Comparison of ENCODE assay signal across 9 cellular contexts in the genomic region with DNA sequence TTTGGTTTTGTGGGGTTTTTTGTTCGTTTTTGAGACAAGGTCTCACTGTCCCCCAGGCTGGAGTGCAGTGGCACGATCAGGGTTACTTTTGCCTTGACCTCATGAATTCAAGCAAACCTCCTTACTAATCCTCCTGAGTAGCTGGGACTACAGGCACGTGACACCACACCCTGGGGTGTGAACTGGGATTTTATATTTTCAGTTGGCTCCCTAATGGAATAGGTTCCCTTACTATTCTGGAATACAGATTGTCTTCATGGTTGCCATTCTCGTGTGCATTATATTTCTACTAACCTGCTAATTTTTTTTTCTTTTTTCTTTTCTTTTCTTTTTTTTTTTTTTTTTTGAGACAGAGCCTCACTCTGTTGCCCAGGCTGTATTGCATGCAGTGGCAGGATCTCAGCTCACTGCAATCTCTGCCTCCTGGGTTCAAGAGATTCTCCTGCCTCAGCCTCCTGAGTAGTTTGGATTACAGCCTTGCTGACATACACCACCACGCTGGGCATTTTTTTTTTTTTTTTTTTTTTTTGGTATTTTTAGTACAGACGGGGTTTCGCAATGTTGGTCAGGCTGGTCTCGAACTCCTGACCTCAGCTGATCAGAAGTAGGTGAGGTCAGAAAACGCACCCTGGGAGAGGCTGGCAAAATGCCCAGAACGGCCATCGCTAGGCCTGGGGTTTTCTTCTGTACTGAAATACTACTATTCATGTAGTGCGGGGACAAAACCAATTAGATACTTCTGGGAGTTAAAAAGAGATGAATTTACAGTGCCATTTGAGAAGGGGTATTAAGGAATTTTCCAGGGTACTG. TPM values are rescaled to one million over a fixed set of nuclear protein-coding genes. Genes with fewer than 3 reads are reported as not detected.
DNase-seq lines count a peak whose midpoint lies in the region; ATAC-seq and TF ChIP-seq lines count a peak whose summit lies in the region.
"Not testable (repeated sequence)": the region's sequence is repeated elsewhere in the genome, so short reads cannot be mapped to it uniquely, and the experiment has no call there.
"Had no signal": no experiment of that assay in that cellular context is flagged by ENCODE, and none has a peak within 500 bp of the region (broad histone marks: within the 10 kb centered on the region; RNA-seq: fewer than 3 reads in every experiment).

No MANE protein-coding gene starts in this region.

- H3K9ac ChIP-seq in SK-N-SH; endodermal cell (ENCODE audit: extremely low read depth, low read length, poor library complexity, severe bottlenecking): not testable (repeated sequence)
- H3K9ac ChIP-seq in mesenchymal stem cell (ENCODE audit: low read length), result peak overlapping the region; percentile 94

- not testable (repeated sequence) for H3K79me2 ChIP-seq in SK-N-SH (ENCODE audit: insufficient read depth)

- not testable (repeated sequence) for H3K9me3 Mint-ChIP-seq in activated naive CD4-positive, alpha-beta T cell treated with anti-CD3 and anti-CD28 coated beads for 36 hours; endodermal cell; stimulated activated effector memory CD8-positive, alpha-beta T cell treated with anti-CD3 and anti-CD28 coated beads, Interleukin-12 subunit alpha, Interleukin-12 subunit beta, amount 100 ng/mL, for 72 hours

- 51% methylated on average over 12 of the region's 12 CpGs for WGBS in SK-N-SH (ENCODE audit: low lambda C conversion rate)
- WGBS in endodermal cell (ENCODE audit: insufficient coverage in 1 of 2, insufficient read length in 1 of 2), 2 experiments, result 60 to 88% methylated on average over 1 to 12 of the region's 12 CpGs
- 76% methylated on average over 9 of the region's 12 CpGs for WGBS in mesenchymal stem cell

- not testable (repeated sequence) for H2AFZ ChIP-seq in SK-N-SH (ENCODE audit: low read depth); mesenchymal stem cell (ENCODE audit: low read depth, low read length)

- POLR2A ChIA-PET in HEK293T (lab: Yijun Ruan, JAX); SK-N-SH (lab: Yijun Ruan, JAX): not testable (repeated sequence)

- not testable (repeated sequence) for ATAC-seq in stimulated activated effector memory CD8-positive, alpha-beta T cell treated with anti-CD3 and anti-CD28 coated beads, Interleukin-12 subunit alpha, Interleukin-12 subunit beta, amount 100 ng/mL, for 72 hours

- H3K4me3 Mint-ChIP-seq in activated naive CD4-positive, alpha-beta T cell treated with anti-CD3 and anti-CD28 coated beads for 36 hours, result peak overlapping the region; percentile 87
- peak overlapping the region; percentile 64 for H3K4me3 Mint-ChIP-seq in endodermal cell
- peak overlapping the region; percentile 95 for H3K4me3 Mint-ChIP-seq in stimulated activated effector memory CD8-positive, alpha-beta T cell treated with anti-CD3 and anti-CD28 coated beads, Interleukin-12 subunit alpha, Interleukin-12 subunit beta, amount 100 ng/mL, for 72 hours

- H3K23ac ChIP-seq in mesenchymal stem cell (ENCODE audit: low read length in 2 of 2), result not testable (repeated sequence)

- DNase-seq in BE2C (peak; percentile 40), NCI-H2227 (lab: John Stamatoyannopoulos, UW; ENCODE audit: unreplicated experiment) (peak; percentile 73), endodermal cell (peak; percentile 42), mesenchymal stem cell (peak; percentile 52)
- not testable (repeated sequence) for DNase-seq in HEK293T (ENCODE audit: extremely low spot score); SK-N-SH; stimulated activated effector memory CD8-positive, alpha-beta T cell treated with anti-CD3 and anti-CD28 coated beads, Interleukin-12 subunit alpha, Interleukin-12 subunit beta, amount 100 ng/mL, for 72 hours (ENCODE audit: low spot score in 2 of 2)
- peak; percentile 58 for DNase-seq in activated naive CD4-positive, alpha-beta T cell treated with anti-CD3 and anti-CD28 coated beads for 36 hours

- not testable (repeated sequence) for H3K27me3 ChIP-seq in BE2C; SK-N-SH (ENCODE audit: insufficient read depth); endodermal cell (ENCODE audit: control insufficient read depth, insufficient read depth, low read length, poor library complexity, severe bottlenecking); mesenchymal stem cell (ENCODE audit: control insufficient read depth in 1 of 2, insufficient read depth in 1 of 2, low read length in 2 of 2)

- TF ChIP-seq CTCF in BE2C (IDR thresholded peaks at IDR 0.05; ENCODE audit: low read depth, low read length); SK-N-SH (IDR thresholded peaks at IDR 0.05); endodermal cell (conservative IDR thresholded peaks at IDR 0.05): not testable (repeated sequence)

- not testable (repeated sequence) for H3K9me2 ChIP-seq in SK-N-SH

- not testable (repeated sequence) for H3K14ac ChIP-seq in mesenchymal stem cell (ENCODE audit: low read length in 2 of 2)

- H3K4me2 ChIP-seq in SK-N-SH, result peak overlapping the region; percentile 83; the same call in 1 of the 2 replicates
- H3K4me2 ChIP-seq in mesenchymal stem cell (ENCODE audit: low read length, poor library complexity, severe bottlenecking), result not testable (repeated sequence)

- H3K36me3 Mint-ChIP-seq in activated naive CD4-positive, alpha-beta T cell treated with anti-CD3 and anti-CD28 coated beads for 36 hours (ENCODE audit: low read depth); endodermal cell (ENCODE audit: low read depth): not testable (repeated sequence)
- H3K36me3 Mint-ChIP-seq in stimulated activated effector memory CD8-positive, alpha-beta T cell treated with anti-CD3 and anti-CD28 coated beads, Interleukin-12 subunit alpha, Interleukin-12 subunit beta, amount 100 ng/mL, for 72 hours, result peaks cover 32% of the 10 kb centered on the region

- H4K8ac ChIP-seq in mesenchymal stem cell (ENCODE audit: low read length), result not testable (repeated sequence)

- not testable (repeated sequence) for H3K18ac ChIP-seq in mesenchymal stem cell (ENCODE audit: low read depth in 1 of 2, low read length in 2 of 2)

- not testable (repeated sequence) for H3K27me3 Mint-ChIP-seq in activated naive CD4-positive, alpha-beta T cell treated with anti-CD3 and anti-CD28 coated beads for 36 hours (ENCODE audit: low read depth); endodermal cell (ENCODE audit: insufficient read depth)

- not testable (repeated sequence) for H4K20me1 ChIP-seq in SK-N-SH (ENCODE audit: insufficient read depth)

- CTCF ChIA-PET in HEK293T (lab: Yijun Ruan, JAX); SK-N-SH (lab: Yijun Ruan, JAX); activated naive CD4-positive, alpha-beta T cell treated with anti-CD3 and anti-CD28 coated beads for 36 hours (lab: Charles Lee): not testable (repeated sequence)

- H2BK5ac ChIP-seq in mesenchymal stem cell (ENCODE audit: low read depth, low read length, poor library complexity, severe bottlenecking), result not testable (repeated sequence)

- TF ChIP-seq EP300 in SK-N-SH (IDR thresholded peaks at IDR 0.05; ENCODE audit: borderline replicate concordance in 1 of 2, low read depth in 1 of 2, low read length in 1 of 2), result not testable (repeated sequence)

- not testable (repeated sequence) for H3F3A ChIP-seq in SK-N-SH (replicated peaks; ENCODE audit: insufficient read depth)

- peak overlapping the region; percentile 90 to 95; a peak in 2 of 4 replicates for H3K27ac ChIP-seq in SK-N-SH (ENCODE audit: low read depth in 2 of 2, low read length in 1 of 2)
- H3K27ac ChIP-seq in endodermal cell (ENCODE audit: low read depth, low read length); mesenchymal stem cell (ENCODE audit: low read length, poor library complexity, severe bottlenecking): not testable (repeated sequence)

- not testable (repeated sequence) for TF ChIP-seq RAD21 in SK-N-SH (IDR thresholded peaks at IDR 0.05; ENCODE audit: low read length)

- intact Hi-C loops in activated naive CD4-positive, alpha-beta T cell treated with anti-CD3 and anti-CD28 coated beads for 36 hours (cut with micrococcal nuclease), result not testable (repeated sequence)

- not testable (repeated sequence) for H2BK15ac ChIP-seq in mesenchymal stem cell (ENCODE audit: low read depth, poor library complexity, severe bottlenecking)

- H3K27ac Mint-ChIP-seq in activated naive CD4-positive, alpha-beta T cell treated with anti-CD3 and anti-CD28 coated beads for 36 hours, result peak overlapping the region; percentile 99
- not testable (repeated sequence) for H3K27ac Mint-ChIP-seq in endodermal cell
- H3K27ac Mint-ChIP-seq in stimulated activated effector memory CD8-positive, alpha-beta T cell treated with anti-CD3 and anti-CD28 coated beads, Interleukin-12 subunit alpha, Interleukin-12 subunit beta, amount 100 ng/mL, for 72 hours, result peak overlapping the region; percentile 99

- not testable (repeated sequence) for H3K9me3 ChIP-seq in BE2C; SK-N-SH; endodermal cell (ENCODE audit: control insufficient read depth, low read length); mesenchymal stem cell (ENCODE audit: control insufficient read depth, low read length)

- H2AK5ac ChIP-seq in mesenchymal stem cell (ENCODE audit: low read length, severe bottlenecking), result not testable (repeated sequence)

- peak overlapping the region; percentile 61 for H3K4me3 ChIP-seq in BE2C (ENCODE audit: low read depth, low read length)
- H3K4me3 ChIP-seq in SK-N-SH (ENCODE audit: low read depth in 2 of 2, low read length in 1 of 2); mesenchymal stem cell (ENCODE audit: insufficient read depth in 1 of 2, low read depth in 1 of 2, low read length in 2 of 2): not testable (repeated sequence)
- H3K4me3 ChIP-seq in endodermal cell (ENCODE audit: low read length), result peak overlapping the region; percentile 71

- not testable (repeated sequence) for H3K79me1 ChIP-seq in mesenchymal stem cell (replicated peaks; ENCODE audit: low read length, poor library complexity, severe bottlenecking)

- H2BK12ac ChIP-seq in mesenchymal stem cell (ENCODE audit: low read length in 2 of 2), result not testable (repeated sequence)

- not testable (repeated sequence) for H3K4ac ChIP-seq in mesenchymal stem cell (ENCODE audit: low read depth in 1 of 2, low read length in 2 of 2)

- not testable (repeated sequence) for H2BK120ac ChIP-seq in mesenchymal stem cell (ENCODE audit: low read depth, low read length)

- H3K36me3 ChIP-seq in BE2C; SK-N-SH (replicated peaks in 1 of 2; ENCODE audit: control insufficient read depth in 1 of 2, insufficient read depth in 2 of 2, low read length in 1 of 2); endodermal cell (ENCODE audit: control insufficient read depth, insufficient read depth, low read length); mesenchymal stem cell (ENCODE audit: control insufficient read depth in 1 of 2, insufficient read depth in 2 of 2, low read depth in 1 of 2, low read length in 2 of 2): not testable (repeated sequence)

- peaks cover 30% of the 10 kb centered on the region for H3K4me1 Mint-ChIP-seq in activated naive CD4-positive, alpha-beta T cell treated with anti-CD3 and anti-CD28 coated beads for 36 hours (ENCODE audit: low read depth)
- peaks cover 18% of the 10 kb centered on the region for H3K4me1 Mint-ChIP-seq in endodermal cell
- peaks cover 30% of the 10 kb centered on the region for H3K4me1 Mint-ChIP-seq in stimulated activated effector memory CD8-positive, alpha-beta T cell treated with anti-CD3 and anti-CD28 coated beads, Interleukin-12 subunit alpha, Interleukin-12 subunit beta, amount 100 ng/mL, for 72 hours

- H3K4me1 ChIP-seq in BE2C; endodermal cell (ENCODE audit: control insufficient read depth, insufficient read depth, low read length); mesenchymal stem cell (ENCODE audit: control insufficient read depth, insufficient read depth, low read depth, low read length): not testable (repeated sequence)
- peaks cover 0 to 14% of the 10 kb centered on the region in 2 experiments; a peak in 1 of 4 replicates for H3K4me1 ChIP-seq in SK-N-SH (ENCODE audit: control insufficient read depth in 1 of 2, insufficient read depth in 2 of 2, low read depth in 1 of 2, low read length in 1 of 2)

- not testable (repeated sequence) for H4K91ac ChIP-seq in mesenchymal stem cell (ENCODE audit: low read length)

RNA-seq across cellular contexts. Expression of a gene that starts 42.5 kb away (rescaled TPM):
- not detected for polyA plus RNA-seq in BE2C (2012; ENCODE audit: insufficient read depth, insufficient read length, low read depth)
- polyA plus RNA-seq in SK-N-SH (2012; rRNA removed), result not detected in 2 replicates
- polyA plus RNA-seq in SK-N-SH (2012; cell fraction: cytosol; rRNA removed), result not detected in 2 replicates
- polyA plus RNA-seq in SK-N-SH (2012; cell fraction: nucleus; rRNA removed), result not detected in 2 replicates
- total RNA-seq in activated naive CD4-positive, alpha-beta T cell treated with anti-CD3 and anti-CD28 coated beads for 36 hours, result not detected
- total RNA-seq in endodermal cell, result not detected
- not detected for polyA plus RNA-seq in endodermal cell (2013, experiment 1 of 2)
- polyA plus RNA-seq in endodermal cell (2013, experiment 2 of 2), result not detected
- polyA plus RNA-seq in mesenchymal stem cell (2013, experiment 1 of 2), result not detected
- polyA plus RNA-seq in mesenchymal stem cell (2013, experiment 2 of 2), result not detected
- total RNA-seq: subcutaneous adipose tissue had no signal
